In the genomic region with DNA sequence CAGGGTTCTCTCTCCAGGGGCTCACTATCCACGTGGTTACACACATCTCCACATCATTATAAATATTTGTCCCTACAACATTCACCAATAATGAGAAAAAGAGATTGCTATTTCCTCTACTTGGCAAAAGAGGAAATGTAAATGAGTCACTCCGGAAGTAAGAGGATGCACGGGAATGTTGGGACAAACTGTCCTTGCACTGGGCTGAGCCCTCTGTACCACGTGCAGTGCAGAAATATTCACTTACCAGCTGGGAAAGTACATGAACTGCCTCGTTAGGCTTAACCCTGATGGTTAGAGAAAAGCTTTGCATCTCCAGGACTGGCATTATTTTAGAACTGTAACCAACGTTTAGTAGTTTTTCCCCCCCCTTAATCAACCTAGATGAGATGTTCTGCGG, we compare ENCODE assay signal across 8 cellular contexts.
A peak's percentile ranks its signal among the peaks of the same experiment; 100 is the strongest.
DNase-seq lines count a peak whose midpoint lies in the region; ATAC-seq and TF ChIP-seq lines count a peak whose summit lies in the region.
"Had no signal": no experiment of that assay in that cellular context is flagged by ENCODE, and none has a peak within 500 bp of the region (broad histone marks: within the 10 kb centered on the region; RNA-seq: fewer than 3 reads in every experiment).

No MANE protein-coding gene starts in this region.

- no peaks in the 10 kb centered on the region for H3K27me3 ChIP-seq in body of pancreas
- no peaks in the 10 kb centered on the region for H3K27me3 ChIP-seq in testis

- no peaks in the 10 kb centered on the region for H3K9me3 ChIP-seq in body of pancreas
- H3K9me3 ChIP-seq in testis, result no peaks in the 10 kb centered on the region

- H3K4me1 ChIP-seq in body of pancreas, result no peaks in the 10 kb centered on the region
- H3K4me1 ChIP-seq in testis, result peaks cover 14% of the 10 kb centered on the region

- 44 to 60% methylated on average over 7 of the region's 7 CpGs for WGBS in body of pancreas, 2 donors
- WGBS in testis, 2 donors, result 15 to 22% methylated on average over 6 to 7 of the region's 7 CpGs

- no peak for TF ChIP-seq POLR2A in body of pancreas (IDR thresholded peaks at IDR 0.05)
- no peak for TF ChIP-seq POLR2A in testis (IDR thresholded peaks at IDR 0.05)

- ATAC-seq in body of pancreas (peak; percentile 42), HG03457 (IDR thresholded peaks at IDR 0.05; ENCODE audit: unreplicated experiment) (no peak)

- H3K36me3 ChIP-seq in body of pancreas (replicated peaks in 1 of 2; ENCODE audit: insufficient read depth in 1 of 2, low read depth in 2 of 2) (no peaks in the 10 kb centered on the region), testis (ENCODE audit: low read depth, missing control alignments) (no peaks in the 10 kb centered on the region)

- H3K4me3 ChIP-seq in HFF-Myc (replicated peaks; ENCODE audit: low read depth, low read length) (no peak overlapping the region), body of pancreas (no peak overlapping the region), testis (peak overlapping the region in 1 of 2 donors; percentile 1)

- TF ChIP-seq CTCF in HFF-Myc (IDR thresholded peaks at IDR 0.05; ENCODE audit: low read depth, low read length, missing control alignments) (no peak), body of pancreas (IDR thresholded peaks at IDR 0.05) (no peak), testis (IDR thresholded peaks at IDR 0.05) (no peak)

- intact Hi-C loops in body of pancreas (cut with DNase I) (no loop called here), testis (cut with DNase I; ENCODE audit: low total_unique reads) (no loop called here)

- DNase-seq in HFF-Myc (ENCODE audit: extremely low read depth, low read depth), result peak; percentile 74
- DNase-seq in body of pancreas, result peak in 2 of 4 donors; percentile 13 to 30
- DNase-seq in iris pigment epithelial cell (ENCODE audit: low read depth), result peak; percentile 38
- peak; percentile 63 for DNase-seq in testis
- DNase-seq in activated CD8-positive, alpha-beta memory T cell treated with anti-CD3 and anti-CD28 coated beads, Interleukin-2, amount 50 U/mL, for 48 hours, result no peak
- DNase-seq in NCI-H2227 treated with DMSO at 0.1 percent for 48 hours (lab: John Stamatoyannopoulos, UW), result no peak
- DNase-seq: SHP77 had no signal

- H3K27ac ChIP-seq in body of pancreas (no peak overlapping the region), testis (peak overlapping the region in 1 of 2 donors; percentile 69)

Comparison
In these comparisons a context has a peak if more than half of its experiments do, and no peak if none do; other contexts are left out.
1. DNase-seq: peak in HFF-Myc (single experiment), iris pigment epithelial cell (single experiment) and testis (single experiment); none in activated CD8-positive, alpha-beta memory T cell treated with anti-CD3 and anti-CD28 coated beads, Interleukin-2, amount 50 U/mL, for 48 hours (single experiment) and NCI-H2227 treated with DMSO at 0.1 percent for 48 hours (single experiment).